Comparison of ENCODE assay signal across 1 cellular context in genomic region chr9:35691325-35691631, GRCh38.
TF ChIP-seq lines count a peak whose summit lies in the region.

No MANE protein-coding gene starts in this region.

TF ChIP-seq in H1, 55 proteins besides CTCF, POLR2A, EP300 and RAD21:
- TF ChIP-seq HDAC6 (IDR thresholded peaks at IDR 0.05; ENCODE audit: low read depth, low read length) (no peak), TEAD4 (IDR thresholded peaks at IDR 0.05; ENCODE audit: low read depth, low read length) (no peak), GTF2F1 (IDR thresholded peaks at IDR 0.05; ENCODE audit: borderline replicate concordance, low read depth, low read length) (no peak), CEBPB (IDR thresholded peaks at IDR 0.05; ENCODE audit: low read depth, low read length) (no peak), POLR2AphosphoS5 (IDR thresholded peaks at IDR 0.05; ENCODE audit: low read depth, low read length) (0 out of 2 replicates have a peak, but pooled peaks have one; percentile 41), USF2 (IDR thresholded peaks at IDR 0.05; ENCODE audit: low read length) (no peak), TBP (IDR thresholded peaks at IDR 0.05; ENCODE audit: low read depth, low read length) (no peak), E2F6 (IDR thresholded peaks at IDR 0.05) (no peak), TCF12 (IDR thresholded peaks at IDR 0.05; ENCODE audit: low read depth, low read length) (no peak), SUZ12 (IDR thresholded peaks at IDR 0.05; ENCODE audit: low read length) (no peak), KDM4A (IDR thresholded peaks at IDR 0.05; ENCODE audit: low read depth, low read length, severe bottlenecking) (peak; percentile 1)
